Comparison of ENCODE assay signal across 27 cellular contexts in genomic region chr22:25919452-25919851, GRCh38.
DNase-seq lines count a peak whose midpoint lies in the region; ATAC-seq and TF ChIP-seq lines count a peak whose summit lies in the region.
"Had no signal": no experiment of that assay in that cellular context is flagged by ENCODE, and none has a peak within 500 bp of the region (broad histone marks: within the 10 kb centered on the region; RNA-seq: fewer than 3 reads in every experiment).

No MANE protein-coding gene starts in this region.

- in situ Hi-C loops in GM13976 (cut with MboI; ENCODE audit: low sequenced_read_pairs, unreplicated experiment): no loop called here

- H3K36me3 ChIP-seq in lower lobe of right lung (no peaks in the 10 kb centered on the region), SJCRH30 (peaks cover 55% of the 10 kb centered on the region)
- H3K36me3 ChIP-seq: Peyer's patch, vagina had no signal

- ATAC-seq in lower lobe of right lung: no peak
- ATAC-seq: A549; activated CD8-positive, alpha-beta T cell treated with anti-CD3 and anti-CD28 coated beads for 36 hours; body of pancreas; HepG2; sciatic nerve; stimulated activated naive CD8-positive, alpha-beta T cell treated with anti-CD3 and anti-CD28 coated beads, Interleukin-15, Interleukin-2, amounts not matched to agents 100 U/mL and 50 U/mL, for 24 hours had no signal

- no peaks in the 10 kb centered on the region for H3K4me1 ChIP-seq in lower lobe of right lung
- no peaks in the 10 kb centered on the region for H3K4me1 ChIP-seq in SJCRH30
- H3K4me1 ChIP-seq: A549, body of pancreas, Caco-2, Peyer's patch, vagina had no signal

- intact Hi-C loops in lower lobe of right lung (cut with DNase I): no loop called here

- no peak overlapping the region for H3K4me3 ChIP-seq in lower lobe of right lung
- no peak overlapping the region for H3K4me3 ChIP-seq in SJCRH30
- H3K4me3 ChIP-seq: A549, body of pancreas, lung, Peyer's patch, thoracic aorta, vagina had no signal

- H3K27me3 ChIP-seq in lower lobe of right lung (ENCODE audit: low read depth): peaks cover 13% of the 10 kb centered on the region
- H3K27me3 ChIP-seq in SJCRH30: no peaks in the 10 kb centered on the region
- H3K27me3 ChIP-seq: body of pancreas, vagina had no signal

- DNase-seq in COLO668 (lab: John Stamatoyannopoulos, UW; ENCODE audit: unreplicated experiment) (peak; percentile 94), NCI-H1092 treated with DMSO at 0.1 percent for 48 hours (lab: John Stamatoyannopoulos, UW) (peak; percentile 76), NCI-H2081 (lab: John Stamatoyannopoulos, UW) (peak; percentile 79 to 94), NCI-H69 (lab: John Stamatoyannopoulos, UW) (peak; percentile 86), anterior cingulate cortex (lab: John Stamatoyannopoulos, UW) (no peak), lower lobe of right lung (no peak), SJCRH30 (no peak), GM13976 (ENCODE audit: low spot score) (no peak)
- DNase-seq: activated CD4-positive, CD25-positive, alpha-beta regulatory T cell treated with anti-CD3 and anti-CD28 coated beads, Interleukin-2, amount 50 U/mL, for 72 hours; activated CD8-positive, alpha-beta T cell treated with anti-CD3 and anti-CD28 coated beads for 36 hours; activated gamma-delta T cell; body of pancreas; Caco-2; glutamatergic neuron; HCEC 1CT; kidney; NCI-H1694 treated with DMSO at 0.1 percent for 48 hours; Peyer's patch; posterior cingulate gyrus; stimulated activated CD4-positive, alpha-beta T cell treated with anti-CD3 and anti-CD28 coated beads, Interleukin-15, amount 100 ng/mL, for 24 hours; stimulated activated naive CD8-positive, alpha-beta T cell treated with anti-CD3 and anti-CD28 coated beads, Interleukin-15, Interleukin-2, amounts not matched to agents 100 U/mL and 50 U/mL, for 24 hours had no signal

- no peaks in the 10 kb centered on the region for H3K9me3 ChIP-seq in lower lobe of right lung
- H3K9me3 ChIP-seq in SJCRH30 (replicated peaks): no peaks in the 10 kb centered on the region
- H3K9me3 ChIP-seq: A549, body of pancreas, Caco-2, Peyer's patch, thoracic aorta, vagina had no signal

- no peak overlapping the region for H3K27ac ChIP-seq in lower lobe of right lung
- no peak overlapping the region for H3K27ac ChIP-seq in SJCRH30
- H3K27ac ChIP-seq: A549, body of pancreas, Peyer's patch, thoracic aorta, vagina had no signal

- TF ChIP-seq CTCF in lower lobe of right lung (IDR thresholded peaks at IDR 0.05) (no peak), GM13976 (IDR thresholded peaks at IDR 0.05; ENCODE audit: borderline replicate concordance, control extremely low read depth, extremely low read depth, insufficient read depth, missing control alignments) (no peak)

Comparison
In these comparisons a context has a peak if more than half of its experiments do, and no peak if none do; other contexts are left out.
1. DNase-seq: peak in COLO668 (single experiment), NCI-H1092 treated with DMSO at 0.1 percent for 48 hours (single experiment), NCI-H2081 (2 of 2) and NCI-H69 (single experiment); none in anterior cingulate cortex (0 of 58), lower lobe of right lung (single experiment), SJCRH30 (0 of 2) and GM13976 (single experiment).